ENCODE assay signal across 23 cellular contexts in the genomic region with DNA sequence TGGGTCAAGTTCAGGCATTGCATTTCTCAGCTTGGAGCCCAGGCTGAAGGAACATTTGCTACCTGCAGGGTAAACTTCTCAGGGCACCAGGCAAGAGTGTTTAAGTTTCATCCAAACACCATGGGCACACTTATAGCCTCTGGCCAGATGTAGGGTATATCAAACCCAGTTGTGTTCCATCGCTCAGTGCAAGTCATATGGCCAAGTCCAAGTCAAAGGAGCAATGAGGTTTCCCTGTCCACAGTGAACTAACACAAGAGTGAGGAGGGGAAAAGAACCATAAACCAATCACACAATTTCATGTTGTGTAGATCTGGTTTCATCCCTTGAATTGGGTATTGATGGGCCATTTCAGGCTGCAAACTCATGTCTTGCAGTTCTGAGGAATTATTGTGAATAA.
A peak's percentile ranks its signal among the peaks of the same experiment; 100 is the strongest.
DNase-seq lines count a peak whose midpoint lies in the region; ATAC-seq, FAIRE-seq and TF ChIP-seq lines count a peak whose summit lies in the region.
"Had no signal": no experiment of that assay in that cellular context is flagged by ENCODE, and none has a peak within 500 bp of the region (broad histone marks: within the 10 kb centered on the region; RNA-seq: fewer than 3 reads in every experiment).

No MANE protein-coding gene starts in this region.

- ATAC-seq in WTC11 (no peak), GM19452 (IDR thresholded peaks at IDR 0.05; ENCODE audit: unreplicated experiment) (no peak)

- H3K9me3 ChIP-seq in HEK293 (ENCODE audit: control insufficient read depth, insufficient read depth, low read depth, low read length) = no peaks in the 10 kb centered on the region
- H3K9me3 ChIP-seq: BE2C, BLaER1 had no signal

- H3K23ac ChIP-seq in mesendoderm (ENCODE audit: low read length) = no peak overlapping the region

- H3K27me3 Mint-ChIP-seq in WTC11 (ENCODE audit: low read depth) = peaks cover 17% of the 10 kb centered on the region
- H3K27me3 Mint-ChIP-seq: CD4-positive, alpha-beta memory T cell; CD4-positive, CD25-positive, alpha-beta regulatory T cell; CD8-positive, alpha-beta memory T cell had no signal

- H3K36me3 Mint-ChIP-seq in WTC11 = peaks cover 66% of the 10 kb centered on the region
- H3K36me3 Mint-ChIP-seq: CD14-positive monocyte; CD4-positive, alpha-beta memory T cell; CD4-positive, CD25-positive, alpha-beta regulatory T cell; CD8-positive, alpha-beta memory T cell had no signal

- no peak for TF ChIP-seq CTCF in D721Med (IDR thresholded peaks at IDR 0.05; ENCODE audit: insufficient read depth, missing control alignments)
- TF ChIP-seq CTCF in HEK293 (tag by site-specific recombination; IDR thresholded peaks at IDR 0.05) = no peak
- TF ChIP-seq CTCF in WTC11 (IDR thresholded peaks at IDR 0.05) = no peak
- no peak for TF ChIP-seq CTCF in foreskin fibroblast (IDR thresholded peaks at IDR 0.05; ENCODE audit: low read depth, low read length)

- H3K56ac ChIP-seq in mesendoderm (ENCODE audit: low read length) = no peak overlapping the region

- DNase-seq in D721Med (ENCODE audit: insufficient read length, low spot score) = no peak
- no peak for DNase-seq in WTC11 (ENCODE audit: low spot score)
- peak; percentile 8 for DNase-seq in mesendoderm
- DNase-seq in foreskin fibroblast = no peak
- no peak for DNase-seq in Kasumi-1 (lab: John Stamatoyannopoulos, UW)
- DNase-seq: 8988T; ACHN; BE2C; C1 segment of cervical spinal cord; CD4-positive, alpha-beta memory T cell; CD4-positive, CD25-positive, alpha-beta regulatory T cell; CD8-positive, alpha-beta memory T cell; COR-L47; DMS79 treated with DMSO at 0.1 percent for 48 hours; GF-D8 had no signal

- no peak overlapping the region for H4K5ac ChIP-seq in mesendoderm (ENCODE audit: low read length)

- no peak overlapping the region for H2BK120ac ChIP-seq in mesendoderm (ENCODE audit: low read depth, low read length)

- H3K4me3 Mint-ChIP-seq in WTC11 = no peak overlapping the region
- H3K4me3 Mint-ChIP-seq: CD14-positive monocyte; CD4-positive, alpha-beta memory T cell; CD4-positive, CD25-positive, alpha-beta regulatory T cell; CD8-positive, alpha-beta memory T cell had no signal

- H4K8ac ChIP-seq in mesendoderm (ENCODE audit: low read depth, low read length) = no peak overlapping the region

- H3K4ac ChIP-seq in mesendoderm (ENCODE audit: low read depth, low read length) = no peak overlapping the region

- H3K4me3 ChIP-seq in HEK293 (ENCODE audit: low read depth, low read length) (no peak overlapping the region), mesendoderm (ENCODE audit: low read length) (no peak overlapping the region), foreskin fibroblast (ENCODE audit: low read depth in 1 of 2, low read length in 2 of 2) (no peak overlapping the region)
- H3K4me3 ChIP-seq: BLaER1 had no signal

- H3K9me3 Mint-ChIP-seq in WTC11 = peaks cover 77% of the 10 kb centered on the region

- H2AK5ac ChIP-seq in mesendoderm (ENCODE audit: low read length) = no peak overlapping the region

- no CpG with 5 or more reads among the region's 1 CpG for WGBS in mesendoderm (ENCODE audit: extremely low coverage, insufficient coverage, low lambda C conversion rate)

- peaks cover 5% of the 10 kb centered on the region for H3K4me1 Mint-ChIP-seq in WTC11
- H3K4me1 Mint-ChIP-seq: CD14-positive monocyte; CD4-positive, alpha-beta memory T cell; CD4-positive, CD25-positive, alpha-beta regulatory T cell; CD8-positive, alpha-beta memory T cell had no signal

- H3K27me3 ChIP-seq in mesendoderm (ENCODE audit: insufficient read depth, low read length, poor library complexity) = no peaks in the 10 kb centered on the region
- H3K27me3 ChIP-seq: BE2C, BLaER1 had no signal

- H2BK5ac ChIP-seq in mesendoderm (ENCODE audit: low read length) = no peak overlapping the region

- H3K27ac ChIP-seq in HEK293 (ENCODE audit: extremely low read depth, low read depth, low read length) = no peak overlapping the region
- H3K27ac ChIP-seq in mesendoderm (ENCODE audit: low read depth, low read length) = peak overlapping the region; percentile 12
- H3K27ac ChIP-seq: BLaER1 had no signal

- POLR2A ChIA-PET in HEK293 (lab: Yijun Ruan, JAX) = no interaction called here
- POLR2A ChIA-PET in WTC11 (lab: Charles Lee) = no interaction called here

- H3K27ac Mint-ChIP-seq in WTC11 = no peak overlapping the region
- H3K27ac Mint-ChIP-seq: CD14-positive monocyte; CD4-positive, alpha-beta memory T cell; CD4-positive, CD25-positive, alpha-beta regulatory T cell; CD8-positive, alpha-beta memory T cell had no signal

- H3K79me1 ChIP-seq in mesendoderm (ENCODE audit: low read length) = no peaks in the 10 kb centered on the region

- H3K18ac ChIP-seq in mesendoderm (ENCODE audit: low read length) = no peak overlapping the region

- H3K4me1 ChIP-seq in HEK293 (ENCODE audit: control insufficient read depth, insufficient read depth, low read length) (no peaks in the 10 kb centered on the region), mesendoderm (ENCODE audit: control insufficient read depth, low read depth, low read length) (no peaks in the 10 kb centered on the region)
- H3K4me1 ChIP-seq: BE2C, BLaER1 had no signal

- peak; percentile 48 for FAIRE-seq in D721Med (lab: Jason Lieb, UNC)
- FAIRE-seq: A204.1, G401.6, GM12891, GM19239 had no signal

- no peaks in the 10 kb centered on the region for H3K79me2 ChIP-seq in mesendoderm (ENCODE audit: control insufficient read depth, insufficient read depth, low read length)

- H3K9ac ChIP-seq in mesendoderm (ENCODE audit: low read length) = no peak overlapping the region
- H3K9ac ChIP-seq: BLaER1 had no signal

- no peak overlapping the region for H3K4me2 ChIP-seq in mesendoderm (ENCODE audit: low read length)
- H3K4me2 ChIP-seq: BLaER1 had no signal

- H3K36me3 ChIP-seq in HEK293 (ENCODE audit: control insufficient read depth in 2 of 2, insufficient read depth in 1 of 2, low read length in 2 of 2) = no peaks in the 10 kb centered on the region
- no peaks in the 10 kb centered on the region for H3K36me3 ChIP-seq in mesendoderm (ENCODE audit: control insufficient read depth, insufficient read depth, low read length)
- H3K36me3 ChIP-seq: BE2C, BLaER1 had no signal

- no peak overlapping the region for H2BK15ac ChIP-seq in mesendoderm (replicated peaks; ENCODE audit: low read depth)

- CTCF ChIA-PET in HEK293 (lab: Yijun Ruan, JAX) = no interaction called here
- CTCF ChIA-PET in WTC11 (lab: Charles Lee) = no interaction called here

TF ChIP-seq in HEK293, 187 proteins besides CTCF, POLR2A, EP300 and RAD21:
- peak; percentile 17; the same call in 1 of the 2 replicates for TF ChIP-seq TRIM28 (IDR thresholded peaks at IDR 0.05; ENCODE audit: borderline replicate concordance, low read length)
- no peak for TF ChIP-seq ZEB2 (tag by site-specific recombination; IDR thresholded peaks at IDR 0.05)
TF ChIP-seq in HEK293: peak in this region for 1.

TF ChIP-seq in WTC11, 78 proteins besides CTCF, POLR2A, EP300 and RAD21:
- TF ChIP-seq HMGA2 (CRISPR knock-in tag; IDR thresholded peaks at IDR 0.05) (no peak), AFF4 (CRISPR knock-in tag; IDR thresholded peaks at IDR 0.05; ENCODE audit: borderline replicate concordance) (no peak), ZNF317 (CRISPR knock-in tag; IDR thresholded peaks at IDR 0.05; ENCODE audit: borderline replicate concordance, low read depth) (peak; percentile 92), JAZF1 (CRISPR knock-in tag; IDR thresholded peaks at IDR 0.05) (no peak), CREM (CRISPR knock-in tag; IDR thresholded peaks at IDR 0.05) (no peak), TP53 (CRISPR knock-in tag; IDR thresholded peaks at IDR 0.05) (no peak)
